Comparison of ENCODE assay signal across 17 cellular contexts in the genomic region with DNA sequence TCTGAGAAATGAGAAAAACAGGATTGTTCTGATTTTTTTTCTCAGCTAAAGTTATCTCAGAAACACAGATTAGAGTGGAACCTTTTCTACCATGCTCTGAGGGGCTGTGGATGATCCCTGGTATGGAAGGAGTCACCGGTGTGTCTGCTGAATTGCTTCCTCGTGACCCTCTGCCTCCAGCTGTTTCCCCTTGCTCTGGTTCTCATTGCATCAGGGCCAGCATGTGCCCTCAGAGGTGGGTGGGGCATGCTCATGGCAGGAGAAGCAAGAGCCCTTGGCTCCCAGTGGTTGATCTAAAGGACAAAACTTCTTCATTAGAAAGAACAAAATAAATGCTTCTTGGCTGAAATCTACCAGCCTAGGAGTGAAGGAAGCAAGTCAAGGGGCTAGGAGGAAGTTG.
"Had no signal": no experiment of that assay in that cellular context is flagged by ENCODE, and none has a peak within 500 bp of the region (broad histone marks: within the 10 kb centered on the region; RNA-seq: fewer than 3 reads in every experiment).

No MANE protein-coding gene starts in this region.

- H3K9me3 ChIP-seq: ascending aorta, psoas muscle, stomach, testis had no signal

- H3K4me1 Mint-ChIP-seq: activated naive CD8-positive, alpha-beta T cell treated with anti-CD3 and anti-CD28 coated beads, Interleukin-2, amount 50 U/mL, for 24 hours; activated T-helper 17 cell treated with anti-CD3 and anti-CD28 coated beads, Interleukin-2, amount 50 U/mL, for 72 hours had no signal

- ATAC-seq: activated naive CD8-positive, alpha-beta T cell treated with anti-CD3 and anti-CD28 coated beads, Interleukin-2, amount 50 U/mL, for 24 hours; activated T-helper 17 cell treated with anti-CD3 and anti-CD28 coated beads, Interleukin-2, amount 50 U/mL, for 72 hours; psoas muscle had no signal

- H3K36me3 ChIP-seq: ascending aorta, stomach had no signal

- H3K27me3 Mint-ChIP-seq: activated naive CD8-positive, alpha-beta T cell treated with anti-CD3 and anti-CD28 coated beads, Interleukin-2, amount 50 U/mL, for 24 hours; activated T-helper 17 cell treated with anti-CD3 and anti-CD28 coated beads, Interleukin-2, amount 50 U/mL, for 72 hours had no signal

- H3K4me3 Mint-ChIP-seq: activated naive CD8-positive, alpha-beta T cell treated with anti-CD3 and anti-CD28 coated beads, Interleukin-2, amount 50 U/mL, for 24 hours; activated T-helper 17 cell treated with anti-CD3 and anti-CD28 coated beads, Interleukin-2, amount 50 U/mL, for 72 hours; mesothelial cell of epicardium had no signal

- H3K9me3 Mint-ChIP-seq: activated naive CD8-positive, alpha-beta T cell treated with anti-CD3 and anti-CD28 coated beads, Interleukin-2, amount 50 U/mL, for 24 hours had no signal

- H3K27ac Mint-ChIP-seq: activated naive CD8-positive, alpha-beta T cell treated with anti-CD3 and anti-CD28 coated beads, Interleukin-2, amount 50 U/mL, for 24 hours; activated T-helper 17 cell treated with anti-CD3 and anti-CD28 coated beads, Interleukin-2, amount 50 U/mL, for 72 hours had no signal

- DNase-seq: activated CD4-positive, alpha-beta T cell treated with anti-CD3 and anti-CD28 coated beads, Interleukin-2, amount 50 U/mL, for 48 hours; activated naive CD4-positive, alpha-beta T cell treated with Interleukin-2 at 50 U/mL for 16 hours; activated naive CD8-positive, alpha-beta T cell treated with anti-CD3 and anti-CD28 coated beads, Interleukin-2, amount 50 U/mL, for 24 hours; dorsolateral prefrontal cortex; erythroblast; stimulated activated CD4-positive, alpha-beta T cell treated with anti-CD3 and anti-CD28 coated beads, Interleukin-12 subunit alpha, Interleukin-12 subunit beta, amount 100 ng/mL, for 4 hours; stimulated activated CD4-positive, alpha-beta T cell treated with anti-CD3 and anti-CD28 coated beads, Interleukin-2, amount 100 ng/mL, for 24 hours; stomach; T-helper 1 cell; testis had no signal

- H3K27me3 ChIP-seq: ascending aorta, stomach, testis had no signal

- H3K4me3 ChIP-seq: ascending aorta, dorsolateral prefrontal cortex, psoas muscle, stomach, testis had no signal

- H3K27ac ChIP-seq: ascending aorta, dorsolateral prefrontal cortex, psoas muscle, stomach, testis, VCaP had no signal

- H3K4me1 ChIP-seq: ascending aorta, psoas muscle, testis had no signal

- FAIRE-seq: bronchial epithelial cell, islet of Langerhans had no signal

- H3K36me3 Mint-ChIP-seq: mesothelial cell of epicardium had no signal
